In genomic region chr1:100642826-100643225, GRCh38 we compare ENCODE assay signal across 1 cellular context.
TF ChIP-seq lines count a peak whose summit lies in the region.

No MANE protein-coding gene starts in this region.

TF ChIP-seq in liver, 16 proteins besides CTCF, POLR2A, EP300 and RAD21 (continued from another document):
- TF ChIP-seq ZBTB33 (IDR thresholded peaks at IDR 0.05) (no peak), FOXA2 (IDR thresholded peaks at IDR 0.05) (no peak), SP1 (IDR thresholded peaks at IDR 0.05) (no peak), EGR1 (IDR thresholded peaks at IDR 0.05; ENCODE audit: low read depth in 2 of 2) (no peak), HNF4G (IDR thresholded peaks at IDR 0.05) (no peak), ATF3 (IDR thresholded peaks at IDR 0.05) (no peak), NR2F2 (IDR thresholded peaks at IDR 0.05) (no peak), RXRA (IDR thresholded peaks at IDR 0.05) (no peak), GABPA (IDR thresholded peaks at IDR 0.05 in 1 of 2, conservative IDR thresholded peaks at IDR 0.05 in 1 of 2) (no peak), HNF4A (conservative IDR thresholded peaks at IDR 0.05) (no peak), TAF1 (conservative IDR thresholded peaks at IDR 0.05) (no peak), FOXA1 (IDR thresholded peaks at IDR 0.05) (no peak), YY1 (IDR thresholded peaks at IDR 0.05) (no peak)
- TF ChIP-seq, protein P1, sequence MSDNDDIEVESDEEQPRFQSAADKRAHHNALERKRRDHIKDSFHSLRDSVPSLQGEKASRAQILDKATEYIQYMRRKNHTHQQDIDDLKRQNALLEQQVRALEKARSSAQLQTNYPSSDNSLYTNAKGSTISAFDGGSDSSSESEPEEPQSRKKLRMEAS (IDR thresholded peaks at IDR 0.05) = no peak
- TF ChIP-seq, protein P2, sequence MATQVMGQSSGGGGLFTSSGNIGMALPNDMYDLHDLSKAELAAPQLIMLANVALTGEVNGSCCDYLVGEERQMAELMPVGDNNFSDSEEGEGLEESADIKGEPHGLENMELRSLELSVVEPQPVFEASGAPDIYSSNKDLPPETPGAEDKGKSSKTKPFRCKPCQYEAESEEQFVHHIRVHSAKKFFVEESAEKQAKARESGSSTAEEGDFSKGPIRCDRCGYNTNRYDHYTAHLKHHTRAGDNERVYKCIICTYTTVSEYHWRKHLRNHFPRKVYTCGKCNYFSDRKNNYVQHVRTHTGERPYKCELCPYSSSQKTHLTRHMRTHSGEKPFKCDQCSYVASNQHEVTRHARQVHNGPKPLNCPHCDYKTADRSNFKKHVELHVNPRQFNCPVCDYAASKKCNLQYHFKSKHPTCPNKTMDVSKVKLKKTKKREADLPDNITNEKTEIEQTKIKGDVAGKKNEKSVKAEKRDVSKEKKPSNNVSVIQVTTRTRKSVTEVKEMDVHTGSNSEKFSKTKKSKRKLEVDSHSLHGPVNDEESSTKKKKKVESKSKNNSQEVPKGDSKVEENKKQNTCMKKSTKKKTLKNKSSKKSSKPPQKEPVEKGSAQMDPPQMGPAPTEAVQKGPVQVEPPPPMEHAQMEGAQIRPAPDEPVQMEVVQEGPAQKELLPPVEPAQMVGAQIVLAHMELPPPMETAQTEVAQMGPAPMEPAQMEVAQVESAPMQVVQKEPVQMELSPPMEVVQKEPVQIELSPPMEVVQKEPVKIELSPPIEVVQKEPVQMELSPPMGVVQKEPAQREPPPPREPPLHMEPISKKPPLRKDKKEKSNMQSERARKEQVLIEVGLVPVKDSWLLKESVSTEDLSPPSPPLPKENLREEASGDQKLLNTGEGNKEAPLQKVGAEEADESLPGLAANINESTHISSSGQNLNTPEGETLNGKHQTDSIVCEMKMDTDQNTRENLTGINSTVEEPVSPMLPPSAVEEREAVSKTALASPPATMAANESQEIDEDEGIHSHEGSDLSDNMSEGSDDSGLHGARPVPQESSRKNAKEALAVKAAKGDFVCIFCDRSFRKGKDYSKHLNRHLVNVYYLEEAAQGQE (IDR thresholded peaks at IDR 0.05) = no peak
